9 cellular contexts compared by ENCODE assay signal in the genomic region with DNA sequence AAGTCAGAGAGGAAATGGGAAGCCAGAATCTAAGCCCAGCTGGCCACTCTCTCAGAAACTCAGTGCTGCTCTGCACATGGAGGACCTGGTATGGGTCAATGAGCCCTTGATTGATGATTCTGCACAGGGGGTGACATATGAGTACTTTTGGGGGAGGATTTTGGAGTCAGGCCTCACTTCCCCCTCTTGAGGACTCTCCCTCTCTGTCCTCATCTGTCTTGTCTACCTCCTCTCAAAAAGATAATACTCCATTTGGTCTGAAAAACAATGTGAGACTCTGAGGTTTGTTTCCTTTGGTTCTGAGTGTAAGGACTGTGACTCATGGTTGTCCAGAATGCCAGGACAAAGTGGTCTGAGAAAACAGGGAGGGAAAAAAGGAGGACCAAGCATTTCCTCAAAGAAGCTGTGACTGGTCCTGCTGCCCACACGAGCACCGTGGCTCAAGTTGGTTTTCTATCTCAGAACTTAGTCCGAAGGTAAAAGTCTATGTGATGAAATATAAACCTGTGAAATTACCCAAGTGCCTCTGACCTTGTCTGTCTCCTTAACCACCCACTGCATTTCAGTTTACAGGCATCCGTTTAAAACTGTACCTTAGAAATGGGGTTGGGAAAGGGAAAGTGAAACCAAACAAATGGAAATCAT. TPM values are rescaled to one million over a fixed set of nuclear protein-coding genes. Genes with fewer than 3 reads are reported as not detected.
DNase-seq lines count a peak whose midpoint lies in the region; ATAC-seq and TF ChIP-seq lines count a peak whose summit lies in the region.
"Had no signal": no experiment of that assay in that cellular context is flagged by ENCODE, and none has a peak within 500 bp of the region (broad histone marks: within the 10 kb centered on the region; RNA-seq: fewer than 3 reads in every experiment).

No MANE protein-coding gene starts in this region.

- intact Hi-C loops in testis (cut with DNase I; ENCODE audit: low total_unique reads), result no loop called here

- no peak for TF ChIP-seq POLR2A in testis (IDR thresholded peaks at IDR 0.05)

- ATAC-seq in GM19351 (IDR thresholded peaks at IDR 0.05; ENCODE audit: unreplicated experiment) (peak; percentile 43), HG03439 (IDR thresholded peaks at IDR 0.05; ENCODE audit: unreplicated experiment) (no peak)
- ATAC-seq: HCT116 had no signal

- no peaks in the 10 kb centered on the region for H3K27me3 ChIP-seq in testis

- H3K9me3 ChIP-seq in testis, result no peaks in the 10 kb centered on the region

- H3K4me3 ChIP-seq in AG09309 (ENCODE audit: control insufficient read depth, low read depth, low read length) (peak overlapping the region; percentile 46), testis (peak overlapping the region; percentile 21 to 36)

- DNase-seq in AG09309 (ENCODE audit: low read depth) (no peak), LoVo (ENCODE audit: low spot score) (peak; percentile 40), astrocyte of the hippocampus (ENCODE audit: low read depth, low spot score) (peak; percentile 87), left kidney (ENCODE audit: low read depth, low spot score) (peak; percentile 88), testis (no peak), globus pallidus (ENCODE audit: low spot score) (no peak)

- TF ChIP-seq CTCF in AG09309 (IDR thresholded peaks at IDR 0.05; ENCODE audit: control insufficient read depth, insufficient read depth, low read depth, low read length, missing control alignments) (no peak), testis (IDR thresholded peaks at IDR 0.05) (no peak)

- WGBS in testis, 2 donors, result 42 to 51% methylated on average over 4 of the region's 4 CpGs

- H3K36me3 ChIP-seq in testis (ENCODE audit: low read depth, missing control alignments), result no peaks in the 10 kb centered on the region

- peaks cover 12% of the 10 kb centered on the region for H3K4me1 ChIP-seq in testis

- H3K27ac ChIP-seq in testis, result peak overlapping the region; percentile 85 to 88

RNA-seq across cellular contexts. Expression of gene TTC39B, which starts 11.1 kb away (rescaled TPM):
- total RNA-seq in testis, result 1 to 10 TPM; 5.7 to 8.5 TPM
- polyA plus RNA-seq in testis (ENCODE audit: insufficient read depth, low read depth, low replicate concordance), result 8.9 TPM

Comparison
In these comparisons a context has a peak if more than half of its experiments do, and no peak if none do; other contexts are left out.
1. DNase-seq: peak in LoVo (single experiment), astrocyte of the hippocampus (single experiment) and left kidney (single experiment); none in AG09309 (single experiment), testis (single experiment) and globus pallidus (single experiment).